1 cellular context compared by ENCODE assay signal in the genomic region with DNA sequence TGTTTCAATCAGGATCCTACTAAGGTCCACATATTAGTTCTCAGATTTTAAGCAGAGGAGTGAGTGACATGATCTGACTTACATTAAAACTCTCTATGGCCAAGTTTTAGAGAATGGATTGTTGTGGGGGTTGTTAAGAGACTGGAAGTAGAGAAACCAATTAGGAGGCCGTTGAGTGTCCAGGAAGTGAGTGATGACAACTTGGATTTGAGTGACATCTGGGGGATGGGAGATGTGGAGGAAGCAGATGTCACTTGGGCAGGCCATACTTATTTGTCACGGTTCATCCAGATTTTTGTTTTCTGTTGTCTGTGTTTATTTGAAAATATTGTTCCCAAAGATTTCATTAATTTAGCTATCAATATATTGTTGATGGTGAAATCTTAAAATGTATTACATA.
TF ChIP-seq lines count a peak whose summit lies in the region.

No MANE protein-coding gene starts in this region.

TF ChIP-seq in SK-N-SH treated with all-trans-retinoic acid at 6 μM for 48 hours, 23 proteins besides CTCF, POLR2A, EP300 and RAD21 (continued from another document):
- TF ChIP-seq TCF4 (CRISPR knock-in tag; IDR thresholded peaks at IDR 0.05; ENCODE audit: borderline replicate concordance) (no peak), ISL1 (CRISPR knock-in tag; IDR thresholded peaks at IDR 0.05) (no peak), ZFP3 (CRISPR knock-in tag; IDR thresholded peaks at IDR 0.05) (no peak), ZNF8 (CRISPR knock-in tag; IDR thresholded peaks at IDR 0.05) (no peak), ZFP30 (CRISPR knock-in tag; IDR thresholded peaks at IDR 0.05) (no peak), CSDC2 (CRISPR knock-in tag; IDR thresholded peaks at IDR 0.05) (no peak), GLIS3 (CRISPR knock-in tag; IDR thresholded peaks at IDR 0.05) (no peak), CREB5 (CRISPR knock-in tag; IDR thresholded peaks at IDR 0.05; ENCODE audit: low read depth) (no peak), ESRRG (CRISPR knock-in tag; IDR thresholded peaks at IDR 0.05) (no peak), ZNF565 (CRISPR knock-in tag; conservative IDR thresholded peaks at IDR 0.05; ENCODE audit: low read depth) (no peak), BACH2 (CRISPR knock-in tag; IDR thresholded peaks at IDR 0.05; ENCODE audit: borderline replicate concordance) (no peak), PPARA (CRISPR knock-in tag; IDR thresholded peaks at IDR 0.05; ENCODE audit: borderline replicate concordance) (no peak), POU6F1 (CRISPR knock-in tag; IDR thresholded peaks at IDR 0.05; ENCODE audit: borderline replicate concordance, low read depth) (no peak), SNAI2 (CRISPR knock-in tag; IDR thresholded peaks at IDR 0.05) (no peak)
- TF ChIP-seq, protein P1, sequence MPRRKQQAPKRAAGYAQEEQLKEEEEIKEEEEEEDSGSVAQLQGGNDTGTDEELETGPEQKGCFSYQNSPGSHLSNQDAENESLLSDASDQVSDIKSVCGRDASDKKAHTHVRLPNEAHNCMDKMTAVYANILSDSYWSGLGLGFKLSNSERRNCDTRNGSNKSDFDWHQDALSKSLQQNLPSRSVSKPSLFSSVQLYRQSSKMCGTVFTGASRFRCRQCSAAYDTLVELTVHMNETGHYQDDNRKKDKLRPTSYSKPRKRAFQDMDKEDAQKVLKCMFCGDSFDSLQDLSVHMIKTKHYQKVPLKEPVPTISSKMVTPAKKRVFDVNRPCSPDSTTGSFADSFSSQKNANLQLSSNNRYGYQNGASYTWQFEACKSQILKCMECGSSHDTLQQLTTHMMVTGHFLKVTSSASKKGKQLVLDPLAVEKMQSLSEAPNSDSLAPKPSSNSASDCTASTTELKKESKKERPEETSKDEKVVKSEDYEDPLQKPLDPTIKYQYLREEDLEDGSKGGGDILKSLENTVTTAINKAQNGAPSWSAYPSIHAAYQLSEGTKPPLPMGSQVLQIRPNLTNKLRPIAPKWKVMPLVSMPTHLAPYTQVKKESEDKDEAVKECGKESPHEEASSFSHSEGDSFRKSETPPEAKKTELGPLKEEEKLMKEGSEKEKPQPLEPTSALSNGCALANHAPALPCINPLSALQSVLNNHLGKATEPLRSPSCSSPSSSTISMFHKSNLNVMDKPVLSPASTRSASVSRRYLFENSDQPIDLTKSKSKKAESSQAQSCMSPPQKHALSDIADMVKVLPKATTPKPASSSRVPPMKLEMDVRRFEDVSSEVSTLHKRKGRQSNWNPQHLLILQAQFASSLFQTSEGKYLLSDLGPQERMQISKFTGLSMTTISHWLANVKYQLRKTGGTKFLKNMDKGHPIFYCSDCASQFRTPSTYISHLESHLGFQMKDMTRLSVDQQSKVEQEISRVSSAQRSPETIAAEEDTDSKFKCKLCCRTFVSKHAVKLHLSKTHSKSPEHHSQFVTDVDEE (CRISPR knock-in tag; IDR thresholded peaks at IDR 0.05): no peak
TF ChIP-seq in SK-N-SH treated with all-trans-retinoic acid at 6 μM for 48 hours: peak in this region for 0.
